Comparison of ENCODE assay signal across 8 cellular contexts in genomic region chr2:73069855-73070650, GRCh38. TPM values are rescaled to one million over a fixed set of nuclear protein-coding genes. Genes with fewer than 3 reads are reported as not detected.
DNase-seq lines count a peak whose midpoint lies in the region; ATAC-seq and TF ChIP-seq lines count a peak whose summit lies in the region.

No MANE protein-coding gene starts in this region.

- H4K20me1 ChIP-seq in DND-41 (ENCODE audit: insufficient read depth, low read length) = no peaks in the 10 kb centered on the region

- peak overlapping the region; percentile 80 for H3K4me2 ChIP-seq in DND-41 (ENCODE audit: insufficient read depth, low read length)

- H3K4me3 ChIP-seq in DND-41 (ENCODE audit: low read depth in 1 of 2, low read length in 2 of 2) = peak overlapping the region; percentile 53 to 61
- peak overlapping the region; percentile 72 for H3K4me3 ChIP-seq in MG63
- H3K4me3 ChIP-seq in cardiac fibroblast (replicated peaks in 1 of 2; ENCODE audit: low read depth in 2 of 2, low read length in 2 of 2) = peak overlapping the region; percentile 84 to 85
- H3K4me3 ChIP-seq in mucosa of rectum (ENCODE audit: low read length in 2 of 2) = peak overlapping the region; percentile 87 to 99

- H3K9ac ChIP-seq in DND-41 (ENCODE audit: low read depth, low read length) (peak overlapping the region; percentile 70), mucosa of rectum (ENCODE audit: low read depth in 1 of 2, low read length in 2 of 2) (peak overlapping the region; percentile 81 to 93)

- H3K79me2 ChIP-seq in DND-41 (ENCODE audit: insufficient read depth, low read length) = peaks cover 39% of the 10 kb centered on the region

- H3K27me3 ChIP-seq in DND-41 (ENCODE audit: insufficient read depth, low read length, poor library complexity) = no peaks in the 10 kb centered on the region
- H3K27me3 ChIP-seq in MG63 = no peaks in the 10 kb centered on the region
- no peaks in the 10 kb centered on the region for H3K27me3 ChIP-seq in mucosa of rectum (ENCODE audit: control insufficient read depth in 2 of 2, insufficient read depth in 2 of 2, low read length in 2 of 2)

- H3K9me3 ChIP-seq in DND-41 (ENCODE audit: insufficient read depth, low read length, severe bottlenecking) = no peaks in the 10 kb centered on the region
- H3K9me3 ChIP-seq in MG63 = no peaks in the 10 kb centered on the region
- no peaks in the 10 kb centered on the region for H3K9me3 ChIP-seq in mucosa of rectum (ENCODE audit: control insufficient read depth in 2 of 2, low read length in 2 of 2)

- H2AFZ ChIP-seq in DND-41 (ENCODE audit: low read depth, low read length) = peak overlapping the region; percentile 88

- peak overlapping the region; percentile 41; the same call in 1 of the 2 replicates for H3K27ac ChIP-seq in DND-41 (ENCODE audit: low read length)
- peak overlapping the region; percentile 93 to 96 for H3K27ac ChIP-seq in mucosa of rectum (ENCODE audit: low read depth in 2 of 2, low read length in 2 of 2)

- TF ChIP-seq CTCF in DND-41 (IDR thresholded peaks at IDR 0.05; ENCODE audit: borderline replicate concordance, extremely low read depth, low read length, poor library complexity, severe bottlenecking) (no peak), cardiac fibroblast (IDR thresholded peaks at IDR 0.05; ENCODE audit: low read depth, low read length) (no peak)

- DNase-seq in DND-41 (peak; percentile 8), MG63 (no peak), cardiac fibroblast (ENCODE audit: low read depth in 2 of 2) (peak in 1 of 2 donors; percentile 23), hippocampal formation (lab: John Stamatoyannopoulos, UW) (no peak)

- H3K36me3 ChIP-seq in DND-41 (ENCODE audit: insufficient read depth, low read length) (no peaks in the 10 kb centered on the region; the same call in 1 of the 2 replicates), MG63 (peaks cover 2% of the 10 kb centered on the region; the same call in 1 of the 2 replicates), mucosa of rectum (ENCODE audit: control insufficient read depth in 2 of 2, insufficient read depth in 2 of 2, low read length in 2 of 2) (no peaks in the 10 kb centered on the region)

- no peak for ATAC-seq in DND-41 (ENCODE audit: insufficient read depth, low read depth)
- ATAC-seq in HG02981 (IDR thresholded peaks at IDR 0.05; ENCODE audit: unreplicated experiment) = no peak
- no peak for ATAC-seq in HG02588 (IDR thresholded peaks at IDR 0.05; ENCODE audit: unreplicated experiment)
- no peak for ATAC-seq in HG02970 (IDR thresholded peaks at IDR 0.05; ENCODE audit: low FRiP score, unreplicated experiment)

- H3K4me1 ChIP-seq in DND-41 (ENCODE audit: insufficient read depth, low read length) (peaks cover 32% of the 10 kb centered on the region), mucosa of rectum (ENCODE audit: control insufficient read depth in 2 of 2, insufficient read depth in 2 of 2, low read length in 2 of 2) (peaks cover 12% of the 10 kb centered on the region in 2 donors)

RNA-seq across cellular contexts. Expression of gene SFXN5, which starts 1.5 kb away (rescaled TPM):
- 2.4 and 6.2 TPM in 2 replicates for total RNA-seq in MG63 (2014; rRNA removed; shearing (Covaris generic); ENCODE audit: low replicate concordance)

RNA-seq across cellular contexts. Expression of gene RAB11FIP5, which starts 42.7 kb away (rescaled TPM):
- 25.8 and 43.8 TPM in 2 replicates for total RNA-seq in MG63 (2014; rRNA removed; shearing (Covaris generic); ENCODE audit: low replicate concordance)
